Comparison of ENCODE assay signal across 9 cellular contexts in genomic region chr2:8543065-8543411, GRCh38.
DNase-seq lines count a peak whose midpoint lies in the region; ATAC-seq and TF ChIP-seq lines count a peak whose summit lies in the region.
"Had no signal": no experiment of that assay in that cellular context is flagged by ENCODE, and none has a peak within 500 bp of the region (broad histone marks: within the 10 kb centered on the region; RNA-seq: fewer than 3 reads in every experiment).

No MANE protein-coding gene starts in this region.

- TF ChIP-seq CTCF in right lobe of liver (IDR thresholded peaks at IDR 0.05), result no peak

- H3K4me1 ChIP-seq in CD8-positive, alpha-beta memory T cell (ENCODE audit: insufficient read depth, low read length), result peaks cover 61% of the 10 kb centered on the region
- peaks cover 25% of the 10 kb centered on the region for H3K4me1 ChIP-seq in SJSA1 (replicated peaks)
- H3K4me1 ChIP-seq in right lobe of liver, result no peaks in the 10 kb centered on the region

- no peaks in the 10 kb centered on the region for H3K36me3 Mint-ChIP-seq in CD8-positive, alpha-beta memory T cell

- intact Hi-C loops in right lobe of liver (cut with DNase I), result no loop called here

- CTCF ChIA-PET in CD8-positive, alpha-beta memory T cell (lab: Charles Lee), result interaction anchor here (1.1 to 2.3 kb wide), 3 partner anchors 21 to 1116 kb away, joined by 3 to 11 read pairs (median 6); no protein-coding TSS in a partner anchor

- TF ChIP-seq POLR2A in right lobe of liver (IDR thresholded peaks at IDR 0.05), result no peak

- no peaks in the 10 kb centered on the region for H3K9me3 ChIP-seq in CD8-positive, alpha-beta memory T cell (ENCODE audit: low read length)
- H3K9me3 ChIP-seq in SJSA1 (replicated peaks) (no peaks in the 10 kb centered on the region), right lobe of liver (no peaks in the 10 kb centered on the region)

- H3K27me3 ChIP-seq in CD8-positive, alpha-beta memory T cell (ENCODE audit: insufficient read depth, low read length, poor library complexity, severe bottlenecking), result no peaks in the 10 kb centered on the region
- no peaks in the 10 kb centered on the region for H3K27me3 ChIP-seq in SJSA1 (replicated peaks)
- no peaks in the 10 kb centered on the region for H3K27me3 ChIP-seq in right lobe of liver

- no peak overlapping the region for H3K4me3 ChIP-seq in CD8-positive, alpha-beta memory T cell (ENCODE audit: low read length)
- no peak overlapping the region for H3K4me3 ChIP-seq in SJSA1
- H3K4me3 ChIP-seq in right lobe of liver, result no peak overlapping the region

- peak overlapping the region in 6 of 7 donors; percentile 74 to 86 (median 80) for H3K4me3 Mint-ChIP-seq in CD8-positive, alpha-beta memory T cell
- H3K4me3 Mint-ChIP-seq: neural crest cell had no signal

- H3K36me3 ChIP-seq in CD8-positive, alpha-beta memory T cell (ENCODE audit: insufficient read depth, low read length), result no peaks in the 10 kb centered on the region
- no peaks in the 10 kb centered on the region for H3K36me3 ChIP-seq in SJSA1
- no peaks in the 10 kb centered on the region for H3K36me3 ChIP-seq in right lobe of liver

- POLR2A ChIA-PET in CD8-positive, alpha-beta memory T cell (lab: Charles Lee), result interaction anchor here (1.3 to 2.5 kb wide), 2 partner anchors 65 to 138 kb away, joined by 7 to 9 read pairs; partner anchors contain the start of gene ID2

- peak overlapping the region; percentile 41 for H3K27ac ChIP-seq in CD8-positive, alpha-beta memory T cell (ENCODE audit: low read depth, low read length)
- peak overlapping the region; percentile 53 for H3K27ac ChIP-seq in SJSA1
- peak overlapping the region; percentile 50 to 63 (median 63) for H3K27ac ChIP-seq in right lobe of liver

- H3K4me1 Mint-ChIP-seq in CD8-positive, alpha-beta memory T cell, result peaks cover 73 to 77% (median 76%) of the 10 kb centered on the region in 3 donors

- H3K27me3 Mint-ChIP-seq in CD8-positive, alpha-beta memory T cell, result no peaks in the 10 kb centered on the region

- no peaks in the 10 kb centered on the region for H3K9me3 Mint-ChIP-seq in CD8-positive, alpha-beta memory T cell
- H3K9me3 Mint-ChIP-seq: neural crest cell had no signal

- peak overlapping the region; percentile 87 to 99 (median 96) for H3K27ac Mint-ChIP-seq in CD8-positive, alpha-beta memory T cell

- DNase-seq in CD8-positive, alpha-beta memory T cell, result peak in 2 of 5 donors; percentile 14 to 30
- no peak for DNase-seq in SJSA1 (ENCODE audit: low read depth in 1 of 2, low spot score in 2 of 2)
- peak in 1 of 3 donors; percentile 39 for DNase-seq in right lobe of liver
- DNase-seq in COLO668 (lab: John Stamatoyannopoulos, UW; ENCODE audit: unreplicated experiment), result no peak
- DNase-seq in DMS153 (lab: John Stamatoyannopoulos, UW), result no peak
- no peak for DNase-seq in NCI-H146 treated with DMSO at 0.1 percent for 48 hours (lab: John Stamatoyannopoulos, UW; ENCODE audit: unreplicated experiment)
- no peak for DNase-seq in NCI-H82 treated with DMSO at 0.1 percent for 48 hours (lab: John Stamatoyannopoulos, UW; ENCODE audit: unreplicated experiment)

- 53% methylated on average over 4 of the region's 7 CpGs for WGBS in right lobe of liver (ENCODE audit: insufficient coverage, low coverage, low lambda C conversion rate, missing lambda C conversion rate)

- ATAC-seq in GM21825 (IDR thresholded peaks at IDR 0.05; ENCODE audit: unreplicated experiment), result peak; percentile 22
- no peak for ATAC-seq in right lobe of liver
